Comparison of ENCODE assay signal across 19 cellular contexts in genomic region chr7:98174334-98175259, GRCh38. TPM values are rescaled to one million over a fixed set of nuclear protein-coding genes. Genes with fewer than 3 reads are reported as not detected.
A peak's percentile ranks its signal among the peaks of the same experiment; 100 is the strongest.
DNase-seq lines count a peak whose midpoint lies in the region; ATAC-seq, FAIRE-seq and TF ChIP-seq lines count a peak whose summit lies in the region.
"Had no signal": no experiment of that assay in that cellular context is flagged by ENCODE, and none has a peak within 500 bp of the region (broad histone marks: within the 10 kb centered on the region; RNA-seq: fewer than 3 reads in every experiment).

No MANE protein-coding gene starts in this region.

- TF ChIP-seq RAD21 in K562 (CRISPR knock-in tag; conservative IDR thresholded peaks at IDR 0.05 in 1 of 2, IDR thresholded peaks at IDR 0.05 in 1 of 2): no peak

- intact Hi-C loops in K562 (cut with micrococcal nuclease): no loop called here

- H3K9me1 ChIP-seq in K562 (ENCODE audit: control insufficient read depth, insufficient read depth, low read length): peaks cover 13% of the 10 kb centered on the region

- H3K27me3 ChIP-seq in K562 (ENCODE audit: control insufficient read depth in 2 of 2, insufficient read depth in 2 of 2, low read length in 2 of 2): no peaks in the 10 kb centered on the region
- H3K27me3 ChIP-seq: BLaER1 treated with 17β-estradiol and CSF1 and Interleukin-3, amounts not matched to agents 10 nM and 100 nM had no signal

- POLR2A ChIA-PET in K562 (lab: Yijun Ruan, JAX): interaction anchor here (1.0 kb wide), 1 partner anchor 152 kb away, joined by 3 read pairs; no protein-coding TSS in a partner anchor

- peak; percentile 69 for FAIRE-seq in K562 (lab: Jason Lieb, UNC)
- FAIRE-seq: GM18507, kidney had no signal

- no peaks in the 10 kb centered on the region for H3K27me3 Mint-ChIP-seq in stimulated activated naive CD8-positive, alpha-beta T cell treated with anti-CD3 and anti-CD28 coated beads, Interleukin-15, amount 100 ng/mL, for 72 hours

- no peak overlapping the region for H3K27ac Mint-ChIP-seq in stimulated activated naive CD8-positive, alpha-beta T cell treated with anti-CD3 and anti-CD28 coated beads, Interleukin-15, amount 100 ng/mL, for 72 hours

- no peak overlapping the region for H3K4me3 Mint-ChIP-seq in stimulated activated naive CD8-positive, alpha-beta T cell treated with anti-CD3 and anti-CD28 coated beads, Interleukin-15, amount 100 ng/mL, for 72 hours

- H3K9me3 Mint-ChIP-seq in stimulated activated naive CD8-positive, alpha-beta T cell treated with anti-CD3 and anti-CD28 coated beads, Interleukin-15, amount 100 ng/mL, for 72 hours: no peaks in the 10 kb centered on the region

- H3K4me1 Mint-ChIP-seq in stimulated activated naive CD8-positive, alpha-beta T cell treated with anti-CD3 and anti-CD28 coated beads, Interleukin-15, amount 100 ng/mL, for 72 hours: no peaks in the 10 kb centered on the region

- no peak overlapping the region for H3K4me3 ChIP-seq in K562
- H3K4me3 ChIP-seq: BLaER1 treated with 17β-estradiol and CSF1 and Interleukin-3, amounts not matched to agents 10 nM and 100 nM had no signal

- H3K27ac ChIP-seq in K562 (ENCODE audit: extremely low read depth, low read depth, low read length): no peak overlapping the region
- H3K27ac ChIP-seq in substantia nigra (ENCODE audit: low read depth, low read length, poor library complexity, severe bottlenecking): no peak overlapping the region
- H3K27ac ChIP-seq: BLaER1 treated with 17β-estradiol and CSF1 and Interleukin-3, amounts not matched to agents 10 nM and 100 nM had no signal

- no peak for TF ChIP-seq POLR2A in K562 (conservative IDR thresholded peaks at IDR 0.05)

- DNase-seq in NCI-H1694 (lab: John Stamatoyannopoulos, UW): peak; percentile 17
- peak in 1 of 4 experiments; percentile 6 for DNase-seq in K562 (ENCODE audit: extremely low read depth in 1 of 4, low spot score in 3 of 4)
- peak; percentile 86 for DNase-seq in left lobe of liver (ENCODE audit: low spot score)
- peak in 33 of 49 donors; percentile 15 to 82 (median 55) for DNase-seq in substantia nigra (lab: John Stamatoyannopoulos, UW)
- no peak for DNase-seq in T-helper 9 cell
- DNase-seq in stimulated activated naive CD8-positive, alpha-beta T cell treated with anti-CD3 and anti-CD28 coated beads, Interleukin-15, amount 100 ng/mL, for 72 hours: no peak
- DNase-seq: activated effector memory CD4-positive, alpha-beta T cell treated with Interleukin-2 at 50 U/mL for 16 hours; aorta; dermis blood vessel endothelial cell; DMS153; glutamatergic neuron; Kasumi-1; kidney; NCI-H1417; NCI-H526 treated with DMSO at 0.1 percent for 48 hours; stimulated activated CD4-positive, alpha-beta T cell treated with anti-CD3 and anti-CD28 coated beads, Interleukin-15, amount 100 ng/mL, for 24 hours had no signal

- H3K79me2 ChIP-seq in K562 (ENCODE audit: control insufficient read depth, insufficient read depth, low read length): no peaks in the 10 kb centered on the region

- H3K4me2 ChIP-seq in K562 (ENCODE audit: insufficient read depth, low read length): peak overlapping the region; percentile 32
- H3K4me2 ChIP-seq: BLaER1 treated with 17β-estradiol and CSF1 and Interleukin-3, amounts not matched to agents 10 nM and 100 nM had no signal

- no peaks in the 10 kb centered on the region for H3K9me3 ChIP-seq in K562 (replicated peaks; ENCODE audit: control insufficient read depth, insufficient read depth, low read depth, low read length)
- H3K9me3 ChIP-seq: BLaER1 treated with 17β-estradiol and CSF1 and Interleukin-3, amounts not matched to agents 10 nM and 100 nM had no signal

- WGBS in K562 (ENCODE audit: insufficient coverage, low coverage, missing lambda C conversion rate): 69% methylated on average over 20 of the region's 20 CpGs

- peak overlapping the region in 1 of 2 experiments; percentile 39; a peak in 1 of 4 replicates for H3K9ac ChIP-seq in K562 (ENCODE audit: insufficient read depth in 1 of 2, low read depth in 2 of 2, low read length in 2 of 2)
- H3K9ac ChIP-seq: BLaER1 treated with 17β-estradiol and CSF1 and Interleukin-3, amounts not matched to agents 10 nM and 100 nM had no signal

- in situ Hi-C loops in K562 (cut with MboI): loop anchor here (5.0 kb wide), 1 partner anchor 152 kb away; no protein-coding TSS in a partner anchor

- TF ChIP-seq CTCF in K562 (IDR thresholded peaks at IDR 0.05 in 2 of 3, conservative IDR thresholded peaks at IDR 0.05 in 1 of 3; ENCODE audit: insufficient read depth in 2 of 3, low read depth in 1 of 3, low read length in 3 of 3): no peak

- H2AFZ ChIP-seq in K562 (ENCODE audit: low read depth, low read length): no peak overlapping the region

- H4K20me1 ChIP-seq in K562 (replicated peaks; ENCODE audit: control insufficient read depth, insufficient read depth, low read length): peaks cover 11% of the 10 kb centered on the region; the same call in 1 of the 2 replicates

- peaks cover 14 to 15% of the 10 kb centered on the region in 2 experiments for H3K4me1 ChIP-seq in K562 (replicated peaks in 1 of 2; ENCODE audit: control insufficient read depth in 2 of 2, insufficient read depth in 2 of 2, low read length in 2 of 2)
- H3K4me1 ChIP-seq: BLaER1 treated with 17β-estradiol and CSF1 and Interleukin-3, amounts not matched to agents 10 nM and 100 nM had no signal

- H3K36me3 ChIP-seq in K562 (ENCODE audit: control insufficient read depth, insufficient read depth, low read length): peaks cover 44% of the 10 kb centered on the region

- BruUV-seq in K562 (replicated peaks; lab: Mats Ljungman, UMichigan): no TSS peak

- CTCF ChIA-PET in K562 (lab: Yijun Ruan, JAX; ENCODE audit: low intra/inter-chr PET ratio): no interaction called here

- ATAC-seq in K562 (peak; percentile 55), left lobe of liver (peak; percentile 81)
- no peak for ATAC-seq in stimulated activated naive CD8-positive, alpha-beta T cell treated with anti-CD3 and anti-CD28 coated beads, Interleukin-15, amount 100 ng/mL, for 72 hours
- ATAC-seq in activated CD4-positive, CD25-positive, alpha-beta regulatory T cell treated with anti-CD3 and anti-CD28 coated beads, Interleukin-2, amount 50 U/mL, for 24 hours: no peak

- TF ChIP-seq EP300 in K562 (IDR thresholded peaks at IDR 0.05; ENCODE audit: low read length): no peak

TF ChIP-seq in K562, 482 proteins besides CTCF, POLR2A, EP300 and RAD21:
- TF ChIP-seq POLR2AphosphoS5 (IDR thresholded peaks at IDR 0.05; ENCODE audit: control insufficient read depth, insufficient read depth, low read depth, low read length) (0 out of 2 replicates have a peak, but pooled peaks have one; percentile 9), ZC3H8 (IDR thresholded peaks at IDR 0.05) (no peak)

RNA-seq across cellular contexts. Expression of gene BHLHA15, which starts 36.6 kb away (rescaled TPM):
- not detected in 2 replicates for total RNA-seq in K562 (2011; cell fraction: chromatin; rRNA removed; ENCODE audit: low replicate concordance)
- total RNA-seq in K562 (2011; cell fraction: nucleolus; rRNA removed): 1.2 and 1.5 TPM in 2 replicates
- not detected in 2 replicates for total RNA-seq in K562 (2011; cell fraction: nucleoplasm; rRNA removed)
- total RNA-seq in K562 (2014; rRNA removed) (1.8 and 3.7 TPM in 2 replicates), K562 (2014; rRNA removed; fragmentation: Illumina TruSeq; extraction: Trizol) (not detected in 2 replicates), K562 (2015; rRNA removed; fragmentation: Illumina TruSeq; extraction: Trizol) (0.38 TPM in 1 of 2 replicates, not detected in the other), K562 (2021) (2.0 and 2.4 TPM in 2 replicates), left lobe of liver (2.6 TPM)
- polyA plus RNA-seq in K562 (2011; rRNA removed) (0.12 and 0.31 TPM in 2 replicates), K562 (2014; fragmentation: Illumina TruSeq; extraction: Trizol) (0.22 TPM in 1 of 2 replicates, not detected in the other), K562 (2014; fragmentation: Nextera tagmentation; extraction: Ambion mirVana) (not detected), K562 (2014; rRNA removed) (1.1 and 2.4 TPM in 2 replicates)
- polyA plus RNA-seq in K562 (2011; cell fraction: cytosol; rRNA removed): 0.28 and 1.7 TPM in 2 replicates
- polyA plus RNA-seq in K562 (2011; cell fraction: nucleus; rRNA removed): 0.21 and 0.64 TPM in 2 replicates
- 0.87 and 1.5 TPM in 2 replicates for polyA plus RNA-seq in K562 (2012)
- polyA minus RNA-seq in K562 (2011; rRNA and poly(A)+ RNA removed): not detected in 2 replicates
- polyA minus RNA-seq in K562 (2011; cell fraction: cytosol; rRNA and poly(A)+ RNA removed): not detected in 2 replicates
- 0.89 and 1.3 TPM in 2 replicates for polyA minus RNA-seq in K562 (2011; cell fraction: nucleus; rRNA and poly(A)+ RNA removed)
- total RNA-seq: aorta had no signal

Comparison
In these comparisons a context has a peak if more than half of its experiments do, and no peak if none do; other contexts are left out.
1. DNase-seq: peak in NCI-H1694 (single experiment), left lobe of liver (single experiment) and substantia nigra (33 of 49); none in T-helper 9 cell (single experiment) and stimulated activated naive CD8-positive, alpha-beta T cell treated with anti-CD3 and anti-CD28 coated beads, Interleukin-15, amount 100 ng/mL, for 72 hours (0 of 2).
2. ATAC-seq: peak in K562 (single experiment) and left lobe of liver (single experiment); none in stimulated activated naive CD8-positive, alpha-beta T cell treated with anti-CD3 and anti-CD28 coated beads, Interleukin-15, amount 100 ng/mL, for 72 hours (single experiment) and activated CD4-positive, CD25-positive, alpha-beta regulatory T cell treated with anti-CD3 and anti-CD28 coated beads, Interleukin-2, amount 50 U/mL, for 24 hours (0 of 2).